ENCODE assay signal across 18 cellular contexts in genomic region chr3:127211118-127212060, GRCh38. TPM values are rescaled to one million over a fixed set of nuclear protein-coding genes. Genes with fewer than 3 reads are reported as not detected.
DNase-seq lines count a peak whose midpoint lies in the region; ATAC-seq and TF ChIP-seq lines count a peak whose summit lies in the region.
"Had no signal": no experiment of that assay in that cellular context is flagged by ENCODE, and none has a peak within 500 bp of the region (broad histone marks: within the 10 kb centered on the region; RNA-seq: fewer than 3 reads in every experiment).

No MANE protein-coding gene starts in this region.

- TF ChIP-seq CTCF in Loucy (conservative IDR thresholded peaks at IDR 0.05; ENCODE audit: low read length), result no peak
- no peak for TF ChIP-seq CTCF in lung (IDR thresholded peaks at IDR 0.05; ENCODE audit: control extremely low read depth, extremely low read depth)
- no peak for TF ChIP-seq CTCF in tibial artery (IDR thresholded peaks at IDR 0.05)

- H3K4me1 ChIP-seq in right cardiac atrium (ENCODE audit: control insufficient read depth, insufficient read depth, low read length) (no peaks in the 10 kb centered on the region), Loucy (ENCODE audit: insufficient read depth, low read length, poor library complexity, severe bottlenecking) (peaks cover 83% of the 10 kb centered on the region), lung (ENCODE audit: control insufficient read depth in 2 of 2, insufficient read depth in 2 of 2, low read length in 2 of 2) (peaks cover 0 to 5% of the 10 kb centered on the region in 2 donors), tibial artery (no peaks in the 10 kb centered on the region), trophoblast cell (ENCODE audit: control insufficient read depth in 1 of 2, insufficient read depth in 2 of 2, low read length in 2 of 2) (no peaks in the 10 kb centered on the region)

- peaks cover 83% of the 10 kb centered on the region for H3K79me2 ChIP-seq in Loucy (ENCODE audit: insufficient read depth, low read length)
- H3K79me2 ChIP-seq in trophoblast cell (ENCODE audit: control insufficient read depth, insufficient read depth, low read length, poor library complexity), result no peaks in the 10 kb centered on the region

- H3K4me2 ChIP-seq in Loucy (ENCODE audit: low read depth, low read length, poor library complexity, severe bottlenecking) (peak overlapping the region; percentile 83), trophoblast cell (ENCODE audit: low read length) (no peak overlapping the region)

- H3K79me1 ChIP-seq in trophoblast cell (ENCODE audit: low read length), result no peaks in the 10 kb centered on the region

- no peaks in the 10 kb centered on the region for H3K9me2 ChIP-seq in Loucy (replicated peaks; ENCODE audit: low read depth, low read length)

- no peak overlapping the region for H3K14ac ChIP-seq in trophoblast cell (ENCODE audit: low read length)

- H4K12ac ChIP-seq in trophoblast cell (ENCODE audit: low read depth, low read length), result no peak overlapping the region

- WGBS in right cardiac atrium, result 86% methylated on average over 14 of the region's 14 CpGs
- 83 to 88% methylated on average over 14 of the region's 14 CpGs for WGBS in lung, 2 donors
- no CpG with 5 or more reads among the region's 14 CpGs for WGBS in trophoblast cell (ENCODE audit: extremely low coverage, insufficient coverage, insufficient read length)

- H4K8ac ChIP-seq in trophoblast cell (ENCODE audit: low read depth, low read length), result no peak overlapping the region

- H3K23ac ChIP-seq in trophoblast cell (ENCODE audit: low read length), result no peak overlapping the region

- H3K9me3 ChIP-seq in right cardiac atrium (ENCODE audit: control insufficient read depth, low read length) (no peaks in the 10 kb centered on the region), Loucy (ENCODE audit: insufficient read depth, low read depth, low read length) (no peaks in the 10 kb centered on the region), lung (ENCODE audit: control insufficient read depth in 2 of 2, insufficient read depth in 1 of 2, low read length in 1 of 2) (no peaks in the 10 kb centered on the region), tibial artery (no peaks in the 10 kb centered on the region), trophoblast cell (ENCODE audit: insufficient read depth, low read depth, low read length) (no peaks in the 10 kb centered on the region)

- ATAC-seq in right cardiac atrium, result no peak
- no peak for ATAC-seq in lung (ENCODE audit: insufficient read depth, low FRiP score)

- H3K4me3 ChIP-seq in right cardiac atrium (ENCODE audit: low read length), result no peak overlapping the region
- peak overlapping the region; percentile 71 for H3K4me3 ChIP-seq in Loucy (ENCODE audit: low read length, poor library complexity, severe bottlenecking)
- H3K4me3 ChIP-seq in lung, result no peak overlapping the region
- H3K4me3 ChIP-seq in tibial artery, result no peak overlapping the region
- H3K4me3 ChIP-seq in trophoblast cell (ENCODE audit: low read depth, low read length), result no peak overlapping the region

- H2BK5ac ChIP-seq in trophoblast cell (ENCODE audit: low read depth, low read length, poor library complexity), result no peak overlapping the region

- intact Hi-C loops in cardiac septum (cut with DNase I) (no loop called here), right cardiac atrium (cut with DNase I) (no loop called here), tibial artery (cut with DNase I; ENCODE audit: low total_unique reads) (no loop called here)

- H3K27me3 ChIP-seq in right cardiac atrium (ENCODE audit: control insufficient read depth, insufficient read depth) (no peaks in the 10 kb centered on the region), Loucy (ENCODE audit: insufficient read depth, low read length, poor library complexity, severe bottlenecking) (no peaks in the 10 kb centered on the region), lung (ENCODE audit: control insufficient read depth, insufficient read depth) (no peaks in the 10 kb centered on the region), tibial artery (peaks cover 0 to 52% of the 10 kb centered on the region in 2 donors), trophoblast cell (ENCODE audit: insufficient read depth, low read length) (no peaks in the 10 kb centered on the region)

- H3K27ac ChIP-seq in right cardiac atrium (ENCODE audit: low read length) (no peak overlapping the region), lung (ENCODE audit: low read depth in 1 of 2, low read length in 1 of 2) (no peak overlapping the region), tibial artery (no peak overlapping the region), trophoblast cell (ENCODE audit: low read depth, low read length) (no peak overlapping the region)

- H3K9ac ChIP-seq in Loucy (ENCODE audit: low read depth, low read length, poor library complexity, severe bottlenecking) (peak overlapping the region; percentile 93), trophoblast cell (ENCODE audit: low read length) (no peak overlapping the region)

- peaks cover 15% of the 10 kb centered on the region for H3F3A ChIP-seq in Loucy (ENCODE audit: low read depth)

- H2BK120ac ChIP-seq in trophoblast cell (ENCODE audit: insufficient read depth, low read length, poor library complexity), result no peak overlapping the region

- no peak overlapping the region for H2BK12ac ChIP-seq in trophoblast cell (ENCODE audit: low read length)

- H2AK5ac ChIP-seq in trophoblast cell (ENCODE audit: low read length), result no peak overlapping the region

- H4K91ac ChIP-seq in trophoblast cell (ENCODE audit: low read depth, low read length), result no peak overlapping the region

- H3K4ac ChIP-seq in trophoblast cell (ENCODE audit: low read depth, low read length), result no peak overlapping the region

- peaks cover 13% of the 10 kb centered on the region for H4K20me1 ChIP-seq in Loucy (ENCODE audit: insufficient read depth, low read length, poor library complexity, severe bottlenecking)

- H3K18ac ChIP-seq in trophoblast cell (ENCODE audit: low read length), result no peak overlapping the region

- DNase-seq in cardiac septum (ENCODE audit: low spot score), result peak; percentile 56
- no peak for DNase-seq in right cardiac atrium
- DNase-seq in lung (ENCODE audit: low spot score), result peak; percentile 27
- DNase-seq in tibial artery, result peak; percentile 6 to 41
- no peak for DNase-seq in trophoblast cell
- no peak for DNase-seq in AG08395 (ENCODE audit: low spot score)
- DNase-seq in NCI-H82 (lab: John Stamatoyannopoulos, UW), result no peak
- DNase-seq: C1 segment of cervical spinal cord, DMS79, KG1, NCI-H1417, NCI-H187 treated with DMSO at 0.1 percent for 48 hours, NCI-H2227 treated with DMSO at 0.1 percent for 48 hours, NCI-H510A treated with DMSO at 0.1 percent for 48 hours had no signal

- no peaks in the 10 kb centered on the region; the same call in 1 of the 2 replicates for H3K36me3 ChIP-seq in Loucy (ENCODE audit: insufficient read depth, low read length)
- no peaks in the 10 kb centered on the region for H3K36me3 ChIP-seq in lung (ENCODE audit: control insufficient read depth in 2 of 2, insufficient read depth in 2 of 2, low read length in 2 of 2)
- H3K36me3 ChIP-seq in tibial artery, result no peaks in the 10 kb centered on the region
- H3K36me3 ChIP-seq in trophoblast cell (ENCODE audit: control insufficient read depth in 1 of 2, insufficient read depth in 2 of 2, low read length in 2 of 2), result no peaks in the 10 kb centered on the region

- H2AFZ ChIP-seq in Loucy (ENCODE audit: low read length), result no peak overlapping the region
- H2AFZ ChIP-seq in trophoblast cell (ENCODE audit: insufficient read depth, low read length, poor library complexity), result no peak overlapping the region

RNA-seq across cellular contexts. Expression of gene PRR23E, which starts 18.5 kb away (rescaled TPM):
- total RNA-seq in cardiac septum (not detected), right cardiac atrium (not detected), lung (not detected)
- polyA plus RNA-seq in right cardiac atrium (not detected), lung (not detected)
- not detected in 2 replicates for polyA plus RNA-seq in trophoblast cell (2013)
- total RNA-seq: A172, H1, M059J had no signal
- polyA plus RNA-seq: H1 had no signal

Comparison
In these comparisons a context has a peak if more than half of its experiments do, and no peak if none do; other contexts are left out.
1. DNase-seq: peak in cardiac septum (single experiment), lung (single experiment) and tibial artery (2 of 2); none in right cardiac atrium (0 of 3), trophoblast cell (0 of 2), AG08395 (single experiment) and NCI-H82 (single experiment).